Comparison of ENCODE assay signal across 8 cellular contexts in genomic region chr7:158818325-158819213, GRCh38. TPM values are rescaled to one million over a fixed set of nuclear protein-coding genes. Genes with fewer than 3 reads are reported as not detected.
DNase-seq lines count a peak whose midpoint lies in the region; ATAC-seq and TF ChIP-seq lines count a peak whose summit lies in the region.

No MANE protein-coding gene starts in this region.

- no peaks in the 10 kb centered on the region for H3K36me3 ChIP-seq in prostate gland

- intact Hi-C loops in CD4-positive, alpha-beta T cell (cut with DNase I, micrococcal nuclease) = loop anchor here in 1 of 2 experiments (1.0 kb wide), 1 partner anchor 9 kb away; no protein-coding TSS in a partner anchor
- intact Hi-C loops in cardiac septum (cut with DNase I) = no loop called here
- intact Hi-C loops in prostate gland (cut with DNase I) = no loop called here

- WGBS in prostate gland = 27% methylated on average over 15 of the region's 15 CpGs

- H3K9me3 Mint-ChIP-seq in CD4-positive, alpha-beta T cell = no peaks in the 10 kb centered on the region
- peaks cover 2% of the 10 kb centered on the region for H3K9me3 Mint-ChIP-seq in activated naive CD8-positive, alpha-beta T cell treated with anti-CD3 and anti-CD28 coated beads for 36 hours

- no peaks in the 10 kb centered on the region for H3K27me3 Mint-ChIP-seq in CD4-positive, alpha-beta T cell
- H3K27me3 Mint-ChIP-seq in activated naive CD8-positive, alpha-beta T cell treated with anti-CD3 and anti-CD28 coated beads for 36 hours = no peaks in the 10 kb centered on the region

- peak; percentile 37 for TF ChIP-seq POLR2A in prostate gland (IDR thresholded peaks at IDR 0.05)

- TF ChIP-seq CTCF in CD4-positive, alpha-beta T cell (IDR thresholded peaks at IDR 0.05) = no peak
- no peak for TF ChIP-seq CTCF in prostate gland (IDR thresholded peaks at IDR 0.05)

- peak overlapping the region; percentile 97 for H3K27ac Mint-ChIP-seq in CD4-positive, alpha-beta T cell
- H3K27ac Mint-ChIP-seq in activated naive CD8-positive, alpha-beta T cell treated with anti-CD3 and anti-CD28 coated beads for 36 hours = peak overlapping the region; percentile 98

- peak overlapping the region; percentile 88 for H3K27ac ChIP-seq in CD4-positive, alpha-beta T cell (ENCODE audit: low read depth, low read length)
- peak overlapping the region; percentile 55 to 66 for H3K27ac ChIP-seq in prostate gland

- H3K4me1 ChIP-seq in prostate gland (replicated peaks) = no peaks in the 10 kb centered on the region

- H3K36me3 Mint-ChIP-seq in CD4-positive, alpha-beta T cell (ENCODE audit: low read depth) = peaks cover 22% of the 10 kb centered on the region
- peaks cover 32% of the 10 kb centered on the region for H3K36me3 Mint-ChIP-seq in activated naive CD8-positive, alpha-beta T cell treated with anti-CD3 and anti-CD28 coated beads for 36 hours

- CTCF ChIA-PET in CD4-positive, alpha-beta T cell (lab: Charles Lee) = interaction anchor here (0.9 to 1.1 kb wide), 2 partner anchors 11 to 12 kb away, joined by 3 to 8 read pairs; partner anchors contain the start of gene ESYT2

- peak; percentile 63 for ATAC-seq in CD4-positive, alpha-beta T cell (ENCODE audit: poor library complexity)
- ATAC-seq in GM19397 (IDR thresholded peaks at IDR 0.05; ENCODE audit: unreplicated experiment) (peak; percentile 92), HG03460 (IDR thresholded peaks at IDR 0.05; ENCODE audit: unreplicated experiment) (peak; percentile 78)

- H3K4me3 ChIP-seq in prostate gland = no peak overlapping the region

- H3K4me3 Mint-ChIP-seq in CD4-positive, alpha-beta T cell = peak overlapping the region; percentile 81
- H3K4me3 Mint-ChIP-seq in activated naive CD8-positive, alpha-beta T cell treated with anti-CD3 and anti-CD28 coated beads for 36 hours = peak overlapping the region; percentile 64

- POLR2A ChIA-PET in CD4-positive, alpha-beta T cell (lab: Charles Lee) = interaction anchor here (1.8 to 12.1 kb wide), 2 partner anchors 7 to 45 kb away, joined by 4 to 256 read pairs; partner anchors contain the start of gene ESYT2

- peak; percentile 35 to 75 (median 57) for DNase-seq in CD4-positive, alpha-beta T cell
- DNase-seq in SKM-1 (lab: John Stamatoyannopoulos, UW; ENCODE audit: unreplicated experiment) (peak; percentile 47), cardiac septum (ENCODE audit: low spot score) (peak; percentile 92), prostate gland (ENCODE audit: low spot score) (no peak), superior temporal gyrus (ENCODE audit: extremely low spot score) (no peak)
- DNase-seq in activated naive CD8-positive, alpha-beta T cell treated with anti-CD3 and anti-CD28 coated beads for 36 hours = peak; percentile 78

- no peaks in the 10 kb centered on the region for H3K9me3 ChIP-seq in CD4-positive, alpha-beta T cell (ENCODE audit: control insufficient read depth, low read length)
- H3K9me3 ChIP-seq in prostate gland = no peaks in the 10 kb centered on the region

- H3K27me3 ChIP-seq in CD4-positive, alpha-beta T cell (ENCODE audit: control insufficient read depth, insufficient read depth, low read length) = no peaks in the 10 kb centered on the region
- no peaks in the 10 kb centered on the region for H3K27me3 ChIP-seq in prostate gland (replicated peaks; ENCODE audit: insufficient read depth)

- peaks cover 90% of the 10 kb centered on the region for H3K4me1 Mint-ChIP-seq in CD4-positive, alpha-beta T cell (ENCODE audit: low read depth)
- peaks cover 86% of the 10 kb centered on the region for H3K4me1 Mint-ChIP-seq in activated naive CD8-positive, alpha-beta T cell treated with anti-CD3 and anti-CD28 coated beads for 36 hours

RNA-seq across cellular contexts. Expression of gene ESYT2, which starts 10.7 kb away (rescaled TPM):
- total RNA-seq in CD4-positive, alpha-beta T cell = 100 to 1,000 TPM; 106 to 112 TPM
- 10 to 100 TPM; 52.1 to 52.5 TPM for total RNA-seq in activated naive CD8-positive, alpha-beta T cell treated with anti-CD3 and anti-CD28 coated beads for 36 hours
- total RNA-seq in cardiac septum = 45.6 TPM
- total RNA-seq in prostate gland = 10 to 100 TPM; 60.8 to 75.1 TPM

RNA-seq across cellular contexts. Expression of gene DYNC2I1, which starts 37.8 kb away (rescaled TPM):
- total RNA-seq in CD4-positive, alpha-beta T cell = 10 to 100 TPM; 12.9 to 14.1 TPM
- total RNA-seq in activated naive CD8-positive, alpha-beta T cell treated with anti-CD3 and anti-CD28 coated beads for 36 hours = 10 to 100 TPM; 12.4 to 14.3 TPM
- total RNA-seq in cardiac septum = 24.8 TPM
- total RNA-seq in prostate gland = 10 to 100 TPM; 14.3 to 35.0 TPM

Comparison
In these comparisons a context has a peak if more than half of its experiments do, and no peak if none do; other contexts are left out.
1. DNase-seq: peak in CD4-positive, alpha-beta T cell (10 of 10), SKM-1 (single experiment), activated naive CD8-positive, alpha-beta T cell treated with anti-CD3 and anti-CD28 coated beads for 36 hours (single experiment) and cardiac septum (single experiment); none in prostate gland (single experiment) and superior temporal gyrus (single experiment).
2. Peak in every context shown above with its lines, with median percentiles within 50 percentile points of each other: ATAC-seq.